Comparison of ENCODE assay signal across 14 cellular contexts in the genomic region with DNA sequence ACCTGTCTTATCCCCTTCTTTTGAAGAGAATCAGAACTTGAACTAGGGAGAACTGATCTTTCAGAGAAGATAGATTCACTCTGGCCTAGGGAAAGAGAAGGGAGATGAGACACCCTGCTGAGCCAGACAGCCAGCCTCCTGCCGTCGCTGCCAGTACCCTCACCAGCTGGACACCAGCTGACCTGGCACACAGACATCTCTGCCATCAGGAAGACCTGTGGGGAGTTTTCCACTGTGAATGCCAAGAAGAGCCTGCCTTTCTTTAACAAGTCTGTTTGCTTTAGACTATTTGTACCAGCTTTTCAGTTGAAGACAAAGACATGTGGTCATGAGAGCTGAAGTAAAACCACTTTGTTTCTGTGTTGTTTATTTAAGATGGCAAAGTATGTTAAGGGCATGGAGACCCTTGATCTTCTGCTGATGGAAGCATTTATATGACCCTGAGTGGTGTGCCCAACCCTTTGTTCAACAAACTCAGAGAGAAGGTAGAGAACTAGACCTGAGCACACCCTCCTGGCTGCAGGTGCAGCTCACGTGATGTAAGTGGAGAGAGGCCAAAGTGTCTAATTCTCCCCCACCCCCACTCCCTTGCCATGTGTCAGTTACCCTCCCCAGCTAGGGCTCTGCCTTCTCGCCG.
DNase-seq lines count a peak whose midpoint lies in the region; ATAC-seq and TF ChIP-seq lines count a peak whose summit lies in the region.
"Had no signal": no experiment of that assay in that cellular context is flagged by ENCODE, and none has a peak within 500 bp of the region (broad histone marks: within the 10 kb centered on the region; RNA-seq: fewer than 3 reads in every experiment).

No MANE protein-coding gene starts in this region.

- TF ChIP-seq CTCF in left lung (IDR thresholded peaks at IDR 0.05) (no peak), GM13977 (IDR thresholded peaks at IDR 0.05; ENCODE audit: extremely low read depth, insufficient read depth, missing control alignments) (no peak)
- no peak for TF ChIP-seq CTCF in activated CD8-positive, alpha-beta T cell treated with anti-CD3 and anti-CD28 coated beads for 36 hours (IDR thresholded peaks at IDR 0.05)

- H3K27me3 ChIP-seq in BLaER1 treated with 17β-estradiol and CSF1 and Interleukin-3, amounts not matched to agents 10 nM and 100 nM, result no peaks in the 10 kb centered on the region
- no peaks in the 10 kb centered on the region for H3K27me3 ChIP-seq in left lung

- ATAC-seq in left lung (peak; percentile 92), GM21423 (IDR thresholded peaks at IDR 0.05; ENCODE audit: unreplicated experiment) (no peak)
- ATAC-seq in activated CD8-positive, alpha-beta T cell treated with anti-CD3 and anti-CD28 coated beads for 36 hours, result no peak
- ATAC-seq: activated CD4-positive, alpha-beta T cell treated with anti-CD3 and anti-CD28 coated beads for 36 hours had no signal

- no peak overlapping the region for H3K4me3 ChIP-seq in BLaER1 treated with 17β-estradiol and CSF1 and Interleukin-3, amounts not matched to agents 10 nM and 100 nM
- no peak overlapping the region for H3K4me3 ChIP-seq in left lung
- H3K4me3 ChIP-seq: smooth muscle cell had no signal

- H3K9me3 Mint-ChIP-seq in activated CD8-positive, alpha-beta T cell treated with anti-CD3 and anti-CD28 coated beads for 36 hours, result peaks cover 1% of the 10 kb centered on the region

- H3K4me1 ChIP-seq in BLaER1 treated with 17β-estradiol and CSF1 and Interleukin-3, amounts not matched to agents 10 nM and 100 nM, result peaks cover 5 to 28% (median 23%) of the 10 kb centered on the region in 10 experiments; a peak in 16 of 20 replicates
- no peaks in the 10 kb centered on the region for H3K4me1 ChIP-seq in left lung

- peaks cover 3% of the 10 kb centered on the region for H3K27me3 Mint-ChIP-seq in activated CD8-positive, alpha-beta T cell treated with anti-CD3 and anti-CD28 coated beads for 36 hours
- H3K27me3 Mint-ChIP-seq: activated CD4-positive, alpha-beta T cell treated with anti-CD3 and anti-CD28 coated beads for 36 hours had no signal

- H4K20me1 ChIP-seq in BLaER1 treated with 17β-estradiol and CSF1 and Interleukin-3, amounts not matched to agents 10 nM and 100 nM, result no peaks in the 10 kb centered on the region

- H3K36me3 Mint-ChIP-seq in activated CD8-positive, alpha-beta T cell treated with anti-CD3 and anti-CD28 coated beads for 36 hours (ENCODE audit: low read depth), result no peaks in the 10 kb centered on the region
- H3K36me3 Mint-ChIP-seq: mesothelial cell of epicardium had no signal

- peak overlapping the region in 7 of 11 experiments; percentile 34 to 69 (median 52); a peak in 13 of 22 replicates for H3K4me2 ChIP-seq in BLaER1 treated with 17β-estradiol and CSF1 and Interleukin-3, amounts not matched to agents 10 nM and 100 nM
- H3K4me2 ChIP-seq: smooth muscle cell had no signal

- CTCF ChIA-PET in activated CD8-positive, alpha-beta T cell treated with anti-CD3 and anti-CD28 coated beads for 36 hours (lab: Charles Lee), result no interaction called here

- H3K9me3 ChIP-seq in BLaER1 treated with 17β-estradiol and CSF1 and Interleukin-3, amounts not matched to agents 10 nM and 100 nM (replicated peaks in 1 of 11), result peaks cover 11 to 18% (median 15%) of the 10 kb centered on the region in 11 experiments
- H3K9me3 ChIP-seq in left lung, result peaks cover 0 to 9% of the 10 kb centered on the region in 2 donors

- H3K36me3 ChIP-seq in BLaER1 treated with 17β-estradiol and CSF1 and Interleukin-3, amounts not matched to agents 10 nM and 100 nM, result no peaks in the 10 kb centered on the region
- H3K36me3 ChIP-seq in left lung, result no peaks in the 10 kb centered on the region

- no peaks in the 10 kb centered on the region for H3K4me1 Mint-ChIP-seq in activated CD8-positive, alpha-beta T cell treated with anti-CD3 and anti-CD28 coated beads for 36 hours (ENCODE audit: low read depth)
- H3K4me1 Mint-ChIP-seq: activated CD4-positive, alpha-beta T cell treated with anti-CD3 and anti-CD28 coated beads for 36 hours; mesothelial cell of epicardium had no signal

- intact Hi-C loops in left lung (cut with DNase I), result no loop called here
- intact Hi-C loops in activated CD8-positive, alpha-beta T cell treated with anti-CD3 and anti-CD28 coated beads for 36 hours (cut with micrococcal nuclease), result no loop called here

- POLR2A ChIA-PET in activated CD8-positive, alpha-beta T cell treated with anti-CD3 and anti-CD28 coated beads for 36 hours (lab: Charles Lee), result no interaction called here

- H3K27ac ChIP-seq in BLaER1 treated with 17β-estradiol and CSF1 and Interleukin-3, amounts not matched to agents 10 nM and 100 nM, result no peak overlapping the region
- H3K27ac ChIP-seq in left lung, result no peak overlapping the region
- H3K27ac ChIP-seq: RWPE1 had no signal

- no peak overlapping the region for H3K4me3 Mint-ChIP-seq in activated CD8-positive, alpha-beta T cell treated with anti-CD3 and anti-CD28 coated beads for 36 hours
- H3K4me3 Mint-ChIP-seq: activated CD4-positive, alpha-beta T cell treated with anti-CD3 and anti-CD28 coated beads for 36 hours; HFFc6; mesothelial cell of epicardium had no signal

- no peak overlapping the region for H3K27ac Mint-ChIP-seq in activated CD8-positive, alpha-beta T cell treated with anti-CD3 and anti-CD28 coated beads for 36 hours
- H3K27ac Mint-ChIP-seq: activated CD4-positive, alpha-beta T cell treated with anti-CD3 and anti-CD28 coated beads for 36 hours; HFFc6; mesothelial cell of epicardium had no signal

- no peak overlapping the region for H3K9ac ChIP-seq in BLaER1 treated with 17β-estradiol and CSF1 and Interleukin-3, amounts not matched to agents 10 nM and 100 nM

- peak; percentile 1 for DNase-seq in LoVo (ENCODE audit: low spot score)
- peak; percentile 71 for DNase-seq in NCI-H446 treated with DMSO at 0.1 percent for 48 hours (lab: John Stamatoyannopoulos, UW)
- no peak for DNase-seq in left lung
- no peak for DNase-seq in epidermal melanocyte (ENCODE audit: insufficient read length, low spot score)
- no peak for DNase-seq in GM13977 (ENCODE audit: low spot score)
- no peak for DNase-seq in activated CD8-positive, alpha-beta T cell treated with anti-CD3 and anti-CD28 coated beads for 36 hours
- DNase-seq: activated CD4-positive, alpha-beta T cell treated with anti-CD3 and anti-CD28 coated beads for 36 hours; activated T-cell treated with anti-CD3 and anti-CD28 coated beads, Interleukin-2, amount 50 U/mL, for 1 hour; HFFc6 had no signal

- in situ Hi-C loops in GM13977 (cut with MboI; ENCODE audit: low pct_unique_long_range_greater_than_20kb, low sequenced_read_pairs, unreplicated experiment), result no loop called here

Comparison
In these comparisons a context has a peak if more than half of its experiments do, and no peak if none do; other contexts are left out.
1. DNase-seq: peak in LoVo (single experiment) and NCI-H446 treated with DMSO at 0.1 percent for 48 hours (single experiment); none in left lung (0 of 2), epidermal melanocyte (single experiment), GM13977 (single experiment) and activated CD8-positive, alpha-beta T cell treated with anti-CD3 and anti-CD28 coated beads for 36 hours (single experiment).